Comparison of ENCODE assay signal across 12 cellular contexts in the genomic region with DNA sequence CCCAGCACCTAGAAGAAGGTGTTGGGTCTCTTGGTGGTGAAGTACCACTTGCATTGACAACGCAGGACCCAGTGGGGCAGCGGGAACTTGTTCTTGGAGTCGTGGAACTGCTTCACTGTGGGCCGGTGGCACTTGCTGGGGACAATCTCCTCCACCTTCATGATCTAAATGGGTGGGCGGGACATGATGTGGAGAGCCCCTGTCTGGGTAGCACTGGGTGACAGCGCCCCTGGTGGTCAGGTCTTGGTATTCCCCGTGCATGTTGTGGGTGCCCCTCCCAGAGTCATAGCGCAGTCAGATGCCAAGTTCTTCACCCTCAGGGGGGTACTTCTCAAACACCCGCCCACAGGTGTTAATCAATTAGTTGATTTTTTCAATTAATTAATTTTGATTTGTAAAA.
DNase-seq lines count a peak whose midpoint lies in the region; ATAC-seq, FAIRE-seq and TF ChIP-seq lines count a peak whose summit lies in the region.
"Had no signal": no experiment of that assay in that cellular context is flagged by ENCODE, and none has a peak within 500 bp of the region (broad histone marks: within the 10 kb centered on the region; RNA-seq: fewer than 3 reads in every experiment).

No MANE protein-coding gene starts in this region.

- no peak overlapping the region for H3K9ac ChIP-seq in astrocyte (ENCODE audit: low read length)

- POLR2A ChIA-PET in activated CD4-positive, alpha-beta T cell treated with anti-CD3 and anti-CD28 coated beads for 36 hours (lab: Charles Lee) = no interaction called here

- no peak overlapping the region for H3K27ac Mint-ChIP-seq in activated CD4-positive, alpha-beta T cell treated with anti-CD3 and anti-CD28 coated beads for 36 hours
- no peak overlapping the region for H3K27ac Mint-ChIP-seq in astrocyte (ENCODE audit: unreplicated experiment)
- H3K27ac Mint-ChIP-seq: stimulated activated naive CD8-positive, alpha-beta T cell treated with anti-CD3 and anti-CD28 coated beads, Interleukin-15, Interleukin-2, amounts not matched to agents 100 ng/mL and 50 ng/mL, for 24 hours had no signal

- H3K4me1 Mint-ChIP-seq in activated CD4-positive, alpha-beta T cell treated with anti-CD3 and anti-CD28 coated beads for 36 hours = no peaks in the 10 kb centered on the region
- no peaks in the 10 kb centered on the region for H3K4me1 Mint-ChIP-seq in astrocyte (ENCODE audit: low read depth, unreplicated experiment)

- CTCF ChIA-PET in activated CD4-positive, alpha-beta T cell treated with anti-CD3 and anti-CD28 coated beads for 36 hours (lab: Charles Lee) = no interaction called here

- no peaks in the 10 kb centered on the region for H3K4me1 ChIP-seq in astrocyte (ENCODE audit: insufficient read depth, low read length)
- H3K4me1 ChIP-seq in ascending aorta = no peaks in the 10 kb centered on the region

- H3K4me3 Mint-ChIP-seq in activated CD4-positive, alpha-beta T cell treated with anti-CD3 and anti-CD28 coated beads for 36 hours = no peak overlapping the region
- H3K4me3 Mint-ChIP-seq in astrocyte (ENCODE audit: unreplicated experiment) = no peak overlapping the region
- H3K4me3 Mint-ChIP-seq: stimulated activated naive CD8-positive, alpha-beta T cell treated with anti-CD3 and anti-CD28 coated beads, Interleukin-15, Interleukin-2, amounts not matched to agents 100 ng/mL and 50 ng/mL, for 24 hours had no signal

- no peaks in the 10 kb centered on the region for H3K9me3 Mint-ChIP-seq in activated CD4-positive, alpha-beta T cell treated with anti-CD3 and anti-CD28 coated beads for 36 hours (ENCODE audit: low read depth)
- H3K9me3 Mint-ChIP-seq in astrocyte (ENCODE audit: unreplicated experiment) = peaks cover 4% of the 10 kb centered on the region
- H3K9me3 Mint-ChIP-seq: stimulated activated naive CD8-positive, alpha-beta T cell treated with anti-CD3 and anti-CD28 coated beads, Interleukin-15, Interleukin-2, amounts not matched to agents 100 ng/mL and 50 ng/mL, for 24 hours had no signal

- DNase-seq in activated CD4-positive, alpha-beta T cell treated with anti-CD3 and anti-CD28 coated beads for 36 hours = peak; percentile 62
- DNase-seq in activated CD4-positive, alpha-beta T cell treated with anti-CD3 and anti-CD28 coated beads for 4 hours = no peak
- DNase-seq in astrocyte (ENCODE audit: low read depth) = no peak
- DNase-seq in stimulated activated CD4-positive, alpha-beta T cell treated with anti-CD3 and anti-CD28 coated beads, Interleukin-2, amount 100 ng/mL, for 48 hours = peak; percentile 19 to 32
- no peak for DNase-seq in ascending aorta (ENCODE audit: low spot score in 2 of 2)
- DNase-seq: AML-193, dermis blood vessel endothelial cell, NCI-H187 treated with DMSO at 0.1 percent for 48 hours had no signal

- ATAC-seq in activated CD4-positive, alpha-beta T cell treated with anti-CD3 and anti-CD28 coated beads for 36 hours = peak; percentile 49
- no peak for ATAC-seq in GM18907 (IDR thresholded peaks at IDR 0.05; ENCODE audit: unreplicated experiment)
- no peak for ATAC-seq in HG03159 (IDR thresholded peaks at IDR 0.05; ENCODE audit: unreplicated experiment)

- no peak overlapping the region for H3K4me2 ChIP-seq in astrocyte (ENCODE audit: low read length)

- H3K27me3 ChIP-seq in astrocyte (ENCODE audit: insufficient read depth, low read length) (no peaks in the 10 kb centered on the region), ascending aorta (no peaks in the 10 kb centered on the region)

- H3K27ac ChIP-seq in astrocyte (ENCODE audit: low read depth, low read length) (no peak overlapping the region), ascending aorta (no peak overlapping the region)

- peak; percentile 9; the same call in 1 of the 2 replicates for TF ChIP-seq RAD21 in Ishikawa (IDR thresholded peaks at IDR 0.05; ENCODE audit: low read depth)

- intact Hi-C loops in activated CD4-positive, alpha-beta T cell treated with anti-CD3 and anti-CD28 coated beads for 36 hours (cut with DNase I, micrococcal nuclease) = no loop called here
- intact Hi-C loops in ascending aorta (cut with DNase I) = no loop called here

- peaks cover 7% of the 10 kb centered on the region for H3K27me3 Mint-ChIP-seq in activated CD4-positive, alpha-beta T cell treated with anti-CD3 and anti-CD28 coated beads for 36 hours
- peaks cover 2% of the 10 kb centered on the region for H3K27me3 Mint-ChIP-seq in astrocyte (ENCODE audit: low read depth, unreplicated experiment)

- FAIRE-seq in astrocyte (lab: Jason Lieb, UNC) = no peak

- H3K36me3 ChIP-seq in astrocyte (ENCODE audit: insufficient read depth, low read length) (no peaks in the 10 kb centered on the region), ascending aorta (no peaks in the 10 kb centered on the region)

- H3K4me3 ChIP-seq in astrocyte (ENCODE audit: insufficient read depth, low read depth, low read length) (no peak overlapping the region), ascending aorta (no peak overlapping the region)

- H3K79me2 ChIP-seq in astrocyte (ENCODE audit: insufficient read depth, low read length) = no peaks in the 10 kb centered on the region

- H3K36me3 Mint-ChIP-seq in activated CD4-positive, alpha-beta T cell treated with anti-CD3 and anti-CD28 coated beads for 36 hours (ENCODE audit: low read depth) = no peaks in the 10 kb centered on the region
- no peaks in the 10 kb centered on the region for H3K36me3 Mint-ChIP-seq in astrocyte (ENCODE audit: low read depth, unreplicated experiment)

- TF ChIP-seq CTCF in astrocyte (IDR thresholded peaks at IDR 0.05; ENCODE audit: insufficient read depth, low read depth, low read length) (peak; percentile 10), ascending aorta (IDR thresholded peaks at IDR 0.05) (no peak)

- no peak overlapping the region for H2AFZ ChIP-seq in astrocyte (ENCODE audit: low read depth, low read length)

- no peaks in the 10 kb centered on the region for H4K20me1 ChIP-seq in astrocyte (ENCODE audit: insufficient read depth, low read length)

- no peak for TF ChIP-seq EP300 in Ishikawa (IDR thresholded peaks at IDR 0.05; ENCODE audit: borderline replicate concordance)

- peaks cover 11% of the 10 kb centered on the region for H3K9me3 ChIP-seq in astrocyte (ENCODE audit: insufficient read depth, low read depth, low read length)
- no peaks in the 10 kb centered on the region for H3K9me3 ChIP-seq in ascending aorta

TF ChIP-seq in Ishikawa, 13 proteins besides CTCF, POLR2A, EP300 and RAD21:
- no peak for TF ChIP-seq TCF12 (IDR thresholded peaks at IDR 0.05; ENCODE audit: low read depth)

Comparison
In these comparisons a context has a peak if more than half of its experiments do, and no peak if none do; other contexts are left out.
1. DNase-seq: peak in activated CD4-positive, alpha-beta T cell treated with anti-CD3 and anti-CD28 coated beads for 36 hours (single experiment) and stimulated activated CD4-positive, alpha-beta T cell treated with anti-CD3 and anti-CD28 coated beads, Interleukin-2, amount 100 ng/mL, for 48 hours (2 of 2); none in activated CD4-positive, alpha-beta T cell treated with anti-CD3 and anti-CD28 coated beads for 4 hours (0 of 2), astrocyte (single experiment) and ascending aorta (0 of 2).